In genomic region chr19:11035441-11036377, GRCh38 we compare ENCODE assay signal across 8 cellular contexts. TPM values are rescaled to one million over a fixed set of nuclear protein-coding genes. Genes with fewer than 3 reads are reported as not detected.
DNase-seq lines count a peak whose midpoint lies in the region; ATAC-seq and TF ChIP-seq lines count a peak whose summit lies in the region.

No MANE protein-coding gene starts in this region.

- no peaks in the 10 kb centered on the region for H3K27me3 Mint-ChIP-seq in activated naive CD4-positive, alpha-beta T cell treated with anti-CD3 and anti-CD28 coated beads, Interleukin-2, amount 10 ng/mL, durations not matched to agents 7 days and 5 days
- peaks cover 14% of the 10 kb centered on the region for H3K27me3 Mint-ChIP-seq in glutamatergic neuron (ENCODE audit: unreplicated experiment)

- no peak for TF ChIP-seq POLR2A in transverse colon (IDR thresholded peaks at IDR 0.05)

- ATAC-seq in GM21737 (IDR thresholded peaks at IDR 0.05; ENCODE audit: unreplicated experiment) = peak; percentile 70

- H3K4me3 Mint-ChIP-seq in activated naive CD4-positive, alpha-beta T cell treated with anti-CD3 and anti-CD28 coated beads, Interleukin-2, amount 10 ng/mL, durations not matched to agents 7 days and 5 days = no peak overlapping the region
- peak overlapping the region; percentile 63 for H3K4me3 Mint-ChIP-seq in glutamatergic neuron (ENCODE audit: unreplicated experiment)

- in situ Hi-C loops in transverse colon (cut with MboI; ENCODE audit: low pct_ligation_motif_present in 1 of 4, low pct_unique_long_range_greater_than_20kb in 1 of 4, low sequenced_read_pairs in 3 of 4) = loop anchor here (5.0 to 25.0 kb wide), 5 partner anchors 79 to 177 kb away; no protein-coding TSS in a partner anchor

- peak; percentile 62 for DNase-seq in DMS79 (lab: John Stamatoyannopoulos, UW)
- peak; percentile 86 for DNase-seq in MV-4-11 (lab: John Stamatoyannopoulos, UW)
- peak; percentile 20 for DNase-seq in SK-N-MC (ENCODE audit: low read depth, low spot score)
- peak; percentile 93 for DNase-seq in activated naive CD4-positive, alpha-beta T cell treated with anti-CD3 and anti-CD28 coated beads, Interleukin-2, amount 10 ng/mL, durations not matched to agents 7 days and 5 days
- DNase-seq in glutamatergic neuron = peak; percentile 98
- peak; percentile 97 for DNase-seq in posterior vena cava (ENCODE audit: low spot score)
- peak; percentile 95 for DNase-seq in transverse colon

- WGBS in transverse colon (ENCODE audit: low coverage in 1 of 2), 2 donors = 0 to 18% methylated on average over 2 to 15 of the region's 15 CpGs

- H3K9me3 ChIP-seq in SK-N-MC (ENCODE audit: low read depth, low read length) (no peaks in the 10 kb centered on the region), transverse colon (no peaks in the 10 kb centered on the region)

- no peak for TF ChIP-seq EP300 in transverse colon (IDR thresholded peaks at IDR 0.05; ENCODE audit: low read depth)

- H3K27me3 ChIP-seq in transverse colon = no peaks in the 10 kb centered on the region

- peak overlapping the region; percentile 72 for H3K27ac Mint-ChIP-seq in activated naive CD4-positive, alpha-beta T cell treated with anti-CD3 and anti-CD28 coated beads, Interleukin-2, amount 10 ng/mL, durations not matched to agents 7 days and 5 days
- H3K27ac Mint-ChIP-seq in glutamatergic neuron (ENCODE audit: unreplicated experiment) = peak overlapping the region; percentile 98

- peaks cover 14% of the 10 kb centered on the region for H3K4me1 Mint-ChIP-seq in activated naive CD4-positive, alpha-beta T cell treated with anti-CD3 and anti-CD28 coated beads, Interleukin-2, amount 10 ng/mL, durations not matched to agents 7 days and 5 days
- H3K4me1 Mint-ChIP-seq in glutamatergic neuron (ENCODE audit: low read depth, unreplicated experiment) = peaks cover 36% of the 10 kb centered on the region

- peaks cover 84% of the 10 kb centered on the region for H3K36me3 ChIP-seq in SK-N-MC (ENCODE audit: insufficient read depth, low read length)
- peaks cover 0 to 46% (median 17%) of the 10 kb centered on the region in 4 donors for H3K36me3 ChIP-seq in transverse colon

- intact Hi-C loops in posterior vena cava (cut with DNase I) (loop anchor here (5.0 to 10.0 kb wide), 4 partner anchors 52 to 172 kb away; partner anchors contain the start of gene LDLR (in 1 of the 2)), transverse colon (cut with DNase I; ENCODE audit: low total_unique reads) (loop anchor here (5.0 kb wide), 1 partner anchor 92 kb away; no protein-coding TSS in a partner anchor)

- H3K9me3 Mint-ChIP-seq in activated naive CD4-positive, alpha-beta T cell treated with anti-CD3 and anti-CD28 coated beads, Interleukin-2, amount 10 ng/mL, durations not matched to agents 7 days and 5 days = no peaks in the 10 kb centered on the region
- peaks cover 24% of the 10 kb centered on the region for H3K9me3 Mint-ChIP-seq in glutamatergic neuron (ENCODE audit: unreplicated experiment)

- H3K4me3 ChIP-seq in SK-N-MC (no peak overlapping the region), transverse colon (no peak overlapping the region)

- peaks cover 55% of the 10 kb centered on the region for H3K36me3 Mint-ChIP-seq in activated naive CD4-positive, alpha-beta T cell treated with anti-CD3 and anti-CD28 coated beads, Interleukin-2, amount 10 ng/mL, durations not matched to agents 7 days and 5 days
- H3K36me3 Mint-ChIP-seq in glutamatergic neuron (ENCODE audit: unreplicated experiment) = peaks cover 5% of the 10 kb centered on the region

- peaks cover 4 to 11% (median 5%) of the 10 kb centered on the region in 4 donors for H3K4me1 ChIP-seq in transverse colon

- peak; percentile 88 for TF ChIP-seq CTCF in glutamatergic neuron (IDR thresholded peaks at IDR 0.05; ENCODE audit: partially characterized antibody, unreplicated experiment)
- TF ChIP-seq CTCF in transverse colon (IDR thresholded peaks at IDR 0.05) = peak; percentile 87 to 93 (median 89)

- no peak overlapping the region for H3K9ac ChIP-seq in SK-N-MC (ENCODE audit: insufficient read length)

- no peak overlapping the region for H3K27ac ChIP-seq in SK-N-MC
- peak overlapping the region in 3 of 4 donors; percentile 20 to 55 (median 22) for H3K27ac ChIP-seq in transverse colon

- CTCF ChIA-PET in activated naive CD4-positive, alpha-beta T cell treated with anti-CD3 and anti-CD28 coated beads, Interleukin-2, amount 10 ng/mL, durations not matched to agents 7 days and 5 days (lab: Charles Lee) = interaction anchor here (0.6 to 3.3 kb wide), 34 partner anchors 8 to 168 kb away, joined by 3 to 40 read pairs (median 4); partner anchors contain the start of genes LDLR, TIMM29 and YIPF2

RNA-seq across cellular contexts. Expression of gene LDLR, which starts 53.6 kb away (rescaled TPM):
- total RNA-seq in glutamatergic neuron (ENCODE audit: unreplicated experiment) = 147 TPM
- 10 to 100 TPM; 51.0 to 66.4 TPM for total RNA-seq in posterior vena cava
- total RNA-seq in transverse colon = 100 to 1,000 TPM in 2 of 4 donors, 10 to 100 TPM in 2; 26.4 to 275 (median 109) TPM

Comparison
In these comparisons a context has a peak if more than half of its experiments do, and no peak if none do; other contexts are left out.
1. DNase-seq: peak in every context shown above with its lines; median percentile 98 in glutamatergic neuron; 97 in posterior vena cava; 95 in transverse colon; 93 in activated naive CD4-positive, alpha-beta T cell treated with anti-CD3 and anti-CD28 coated beads, Interleukin-2, amount 10 ng/mL, durations not matched to agents 7 days and 5 days; 86 in MV-4-11; 62 in DMS79; 20 in SK-N-MC.